ENCODE assay signal across 1 cellular context in the genomic region with DNA sequence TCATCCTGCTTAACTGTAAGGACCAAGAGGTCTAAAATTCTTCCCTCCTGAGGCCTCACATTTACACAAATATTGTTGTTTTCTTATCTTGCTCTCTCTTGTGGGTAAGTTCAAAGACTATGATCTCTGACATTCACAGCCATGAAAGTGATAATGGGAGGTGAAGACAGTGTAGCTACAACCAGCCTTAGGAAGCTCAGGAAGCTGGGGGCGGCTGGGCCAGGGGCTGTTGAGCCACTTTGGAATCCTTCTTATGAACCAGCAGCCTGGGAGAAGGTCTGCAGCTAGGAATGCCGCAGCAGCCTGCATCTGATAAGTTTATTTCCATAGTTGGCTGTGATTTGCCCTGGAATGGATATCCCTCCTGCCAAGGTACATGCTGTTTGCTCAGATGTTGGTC.
TF ChIP-seq lines count a peak whose summit lies in the region.

No MANE protein-coding gene starts in this region.

TF ChIP-seq in H1, 55 proteins besides CTCF, POLR2A, EP300 and RAD21:
- TF ChIP-seq SIN3A (conservative IDR thresholded peaks at IDR 0.05 in 1 of 2, IDR thresholded peaks at IDR 0.05 in 1 of 2; ENCODE audit: low read depth in 1 of 2, low read length in 2 of 2) (no peak), CTBP2 (IDR thresholded peaks at IDR 0.05; ENCODE audit: borderline replicate concordance, insufficient read depth, insufficient read length, low read length) (no peak), SAP30 (IDR thresholded peaks at IDR 0.05; ENCODE audit: insufficient read depth, insufficient replicate concordance, low read length) (no peak), SP1 (IDR thresholded peaks at IDR 0.05; ENCODE audit: low read depth, low read length) (no peak)
